ENCODE assay signal across 9 cellular contexts in the genomic region with DNA sequence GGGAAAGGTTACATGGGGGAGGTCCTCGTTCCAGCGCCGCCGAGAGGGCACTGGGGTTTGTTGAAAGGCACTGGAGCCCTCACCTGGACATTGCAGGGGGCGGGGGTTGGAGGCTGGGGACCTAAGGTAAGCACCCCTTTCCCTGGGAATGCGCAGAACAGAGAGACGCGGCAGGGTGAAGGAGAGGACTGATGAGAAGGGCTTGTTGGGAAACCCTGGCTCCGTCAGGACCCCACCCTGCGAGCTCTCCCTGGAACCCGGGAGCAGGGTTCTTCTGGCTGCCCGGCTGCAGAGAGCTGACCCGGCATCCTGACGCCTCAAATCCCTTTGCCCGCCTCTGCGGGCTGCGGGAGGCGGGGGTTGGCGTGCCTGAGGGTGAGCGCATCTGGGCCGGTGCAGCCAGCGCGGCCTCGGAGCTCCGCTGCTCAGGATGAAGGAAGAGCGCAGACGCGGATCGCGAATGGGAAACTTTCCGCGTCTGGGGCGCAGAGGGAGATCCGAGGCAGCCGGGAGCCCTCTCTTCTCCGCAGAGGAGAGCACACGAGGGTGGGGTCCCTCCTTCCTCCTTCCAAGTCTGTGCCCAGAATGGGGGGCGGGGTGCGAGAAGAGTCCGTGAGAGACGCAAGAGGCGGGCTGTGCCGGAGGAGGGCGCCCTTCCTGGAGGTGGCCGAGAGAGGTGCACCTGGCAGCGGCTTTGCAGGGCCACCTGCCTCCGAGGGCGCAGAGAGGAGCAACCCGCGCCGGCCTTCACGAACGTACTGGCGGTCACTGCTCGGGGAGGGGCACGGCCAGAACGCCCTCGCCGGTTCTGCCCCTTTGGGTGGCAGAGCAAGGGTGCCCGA. TPM values are rescaled to one million over a fixed set of nuclear protein-coding genes. Genes with fewer than 3 reads are reported as not detected.
A peak's percentile ranks its signal among the peaks of the same experiment; 100 is the strongest.
DNase-seq lines count a peak whose midpoint lies in the region; ATAC-seq lines count a peak whose summit lies in the region.
"Had no signal": no experiment of that assay in that cellular context is flagged by ENCODE, and none has a peak within 500 bp of the region (broad histone marks: within the 10 kb centered on the region; RNA-seq: fewer than 3 reads in every experiment).

No MANE protein-coding gene starts in this region.

- H3K4me3 ChIP-seq in iPS-18a (ENCODE audit: low read length) = peak overlapping the region; percentile 68

- H3K27me3 ChIP-seq in iPS-18a (ENCODE audit: control insufficient read depth, insufficient read depth, low read length) = peaks cover 69% of the 10 kb centered on the region

- no peak overlapping the region for H3K27ac Mint-ChIP-seq in stimulated activated memory B cell treated with anti-CD40 and anti-IgM and Interleukin-4, amounts not matched to agents 10 μg/mL and 1 μg/mL and 100 μg/mL, for 72 hours

- no peak overlapping the region for H3K27ac ChIP-seq in iPS-18a (ENCODE audit: low read length)

- peaks cover 10% of the 10 kb centered on the region for H3K4me1 Mint-ChIP-seq in activated T-cell treated with anti-CD3 and anti-CD28 coated beads, Interleukin-2, amount 50 U/mL, for 4 hours (ENCODE audit: low read depth)
- peaks cover 8% of the 10 kb centered on the region for H3K4me1 Mint-ChIP-seq in stimulated activated memory B cell treated with anti-CD40 and anti-IgM and Interleukin-4, amounts not matched to agents 10 μg/mL and 1 μg/mL and 100 μg/mL, for 72 hours

- no peak overlapping the region for H3K9ac ChIP-seq in iPS-18a (ENCODE audit: low read length)

- peak in 1 of 2 donors; percentile 19 for ATAC-seq in activated T-cell treated with anti-CD3 and anti-CD28 coated beads, Interleukin-2, amount 50 U/mL, for 4 hours
- ATAC-seq in stimulated activated memory B cell treated with anti-CD40 and anti-IgM and Interleukin-4, amounts not matched to agents 10 μg/mL and 1 μg/mL and 100 μg/mL, for 72 hours = no peak
- no peak for ATAC-seq in GM21390 (IDR thresholded peaks at IDR 0.05; ENCODE audit: unreplicated experiment)
- ATAC-seq in HG02763 (IDR thresholded peaks at IDR 0.05; ENCODE audit: unreplicated experiment) = no peak

- H3K27me3 Mint-ChIP-seq in activated T-cell treated with anti-CD3 and anti-CD28 coated beads, Interleukin-2, amount 50 U/mL, for 4 hours (ENCODE audit: low read depth) = peaks cover 79% of the 10 kb centered on the region
- peaks cover 76% of the 10 kb centered on the region for H3K27me3 Mint-ChIP-seq in stimulated activated memory B cell treated with anti-CD40 and anti-IgM and Interleukin-4, amounts not matched to agents 10 μg/mL and 1 μg/mL and 100 μg/mL, for 72 hours

- H3K36me3 ChIP-seq in iPS-18a (ENCODE audit: control insufficient read depth, low read depth, low read length) = no peaks in the 10 kb centered on the region

- no peaks in the 10 kb centered on the region for H3K36me3 Mint-ChIP-seq in activated T-cell treated with anti-CD3 and anti-CD28 coated beads, Interleukin-2, amount 50 U/mL, for 4 hours (ENCODE audit: insufficient read depth)
- no peaks in the 10 kb centered on the region for H3K36me3 Mint-ChIP-seq in stimulated activated memory B cell treated with anti-CD40 and anti-IgM and Interleukin-4, amounts not matched to agents 10 μg/mL and 1 μg/mL and 100 μg/mL, for 72 hours
- H3K36me3 Mint-ChIP-seq: CD4-positive, CD25-positive, alpha-beta regulatory T cell had no signal

- H3K9me3 Mint-ChIP-seq in activated T-cell treated with anti-CD3 and anti-CD28 coated beads, Interleukin-2, amount 50 U/mL, for 4 hours = no peaks in the 10 kb centered on the region
- H3K9me3 Mint-ChIP-seq in stimulated activated memory B cell treated with anti-CD40 and anti-IgM and Interleukin-4, amounts not matched to agents 10 μg/mL and 1 μg/mL and 100 μg/mL, for 72 hours = no peaks in the 10 kb centered on the region

- H3K4me3 Mint-ChIP-seq in activated T-cell treated with anti-CD3 and anti-CD28 coated beads, Interleukin-2, amount 50 U/mL, for 4 hours = peak overlapping the region; percentile 24
- peak overlapping the region; percentile 19 for H3K4me3 Mint-ChIP-seq in stimulated activated memory B cell treated with anti-CD40 and anti-IgM and Interleukin-4, amounts not matched to agents 10 μg/mL and 1 μg/mL and 100 μg/mL, for 72 hours
- H3K4me3 Mint-ChIP-seq: CD4-positive, CD25-positive, alpha-beta regulatory T cell had no signal

- no peaks in the 10 kb centered on the region for H3K9me3 ChIP-seq in iPS-18a (ENCODE audit: control insufficient read depth, low read depth, low read length)

- H3K4me1 ChIP-seq in iPS-18a (ENCODE audit: control insufficient read depth, low read depth, low read length) = peaks cover 19% of the 10 kb centered on the region

- peak; percentile 61 for DNase-seq in activated CD4-positive, alpha-beta T cell treated with anti-CD3 and anti-CD28 coated beads for 48 hours
- DNase-seq in activated CD4-positive, alpha-beta T cell treated with anti-CD3 and anti-CD28 coated beads, Interleukin-2, amount 50 U/mL, for 4 hours = no peak
- no peak for DNase-seq in activated T-cell treated with anti-CD3 and anti-CD28 coated beads, Interleukin-2, amount 50 U/mL, for 4 hours
- DNase-seq in NCI-H146 (lab: John Stamatoyannopoulos, UW) = no peak

RNA-seq across cellular contexts. Expression of a gene that starts 2.4 kb away (rescaled TPM):
- not detected for total RNA-seq in activated T-cell treated with anti-CD3 and anti-CD28 coated beads, Interleukin-2, amount 50 U/mL, for 4 hours
- total RNA-seq: CD4-positive, CD25-positive, alpha-beta regulatory T cell had no signal
